In genomic region chr14:50832935-50833607, GRCh38 we compare ENCODE assay signal across 29 cellular contexts. TPM values are rescaled to one million over a fixed set of nuclear protein-coding genes. Genes with fewer than 3 reads are reported as not detected.
DNase-seq lines count a peak whose midpoint lies in the region; ATAC-seq and TF ChIP-seq lines count a peak whose summit lies in the region.
"Had no signal": no experiment of that assay in that cellular context is flagged by ENCODE, and none has a peak within 500 bp of the region (broad histone marks: within the 10 kb centered on the region; RNA-seq: fewer than 3 reads in every experiment).

No MANE protein-coding gene starts in this region.

- no peak overlapping the region for H3K27ac Mint-ChIP-seq in activated T-helper 17 cell treated with anti-CD3 and anti-CD28 coated beads, Interleukin-2, amount 50 U/mL, for 72 hours
- no peak overlapping the region for H3K27ac Mint-ChIP-seq in type B pancreatic cell
- no peak overlapping the region for H3K27ac Mint-ChIP-seq in progenitor cell of endocrine pancreas
- H3K27ac Mint-ChIP-seq: activated CD4-positive, alpha-beta T cell treated with anti-CD3 and anti-CD28 coated beads for 36 hours; activated naive CD4-positive, alpha-beta T cell treated with anti-CD3 and anti-CD28 coated beads for 36 hours; activated T-cell treated with anti-CD3 and anti-CD28 coated beads, Interleukin-2, amount 50 U/mL, for 24 hours had no signal

- H3K9me3 Mint-ChIP-seq in activated T-helper 17 cell treated with anti-CD3 and anti-CD28 coated beads, Interleukin-2, amount 50 U/mL, for 72 hours: no peaks in the 10 kb centered on the region
- no peaks in the 10 kb centered on the region for H3K9me3 Mint-ChIP-seq in type B pancreatic cell
- no peaks in the 10 kb centered on the region for H3K9me3 Mint-ChIP-seq in progenitor cell of endocrine pancreas (ENCODE audit: low read depth)
- H3K9me3 Mint-ChIP-seq: activated naive CD4-positive, alpha-beta T cell treated with anti-CD3 and anti-CD28 coated beads for 36 hours; activated T-cell treated with anti-CD3 and anti-CD28 coated beads, Interleukin-2, amount 50 U/mL, for 24 hours; T-helper 1 cell treated with Interleukin-12 subunit alpha and Interleukin-12 subunit beta and Interleukin-4 antibody, amounts not matched to agents 30 μg/mL and 1 μg/mL, for 36 hours had no signal

- peaks cover 23% of the 10 kb centered on the region for H3K4me1 Mint-ChIP-seq in activated T-helper 17 cell treated with anti-CD3 and anti-CD28 coated beads, Interleukin-2, amount 50 U/mL, for 72 hours
- H3K4me1 Mint-ChIP-seq in type B pancreatic cell (ENCODE audit: unreplicated experiment) (peaks cover 33% of the 10 kb centered on the region), progenitor cell of endocrine pancreas (ENCODE audit: low read depth) (peaks cover 24% of the 10 kb centered on the region)

- no peak for ATAC-seq in activated T-helper 17 cell treated with anti-CD3 and anti-CD28 coated beads, Interleukin-2, amount 50 U/mL, for 72 hours (replicated peaks)
- ATAC-seq: activated CD4-positive, alpha-beta T cell treated with anti-CD3 and anti-CD28 coated beads for 36 hours; left cardiac atrium; right cardiac atrium; stimulated activated naive CD8-positive, alpha-beta T cell treated with anti-CD3 and anti-CD28 coated beads, Interleukin-15, Interleukin-2, amounts not matched to agents 100 U/mL and 50 U/mL, for 24 hours had no signal

- peak overlapping the region; percentile 89 for H3K4me3 Mint-ChIP-seq in activated T-helper 17 cell treated with anti-CD3 and anti-CD28 coated beads, Interleukin-2, amount 50 U/mL, for 72 hours
- H3K4me3 Mint-ChIP-seq in type B pancreatic cell (peak overlapping the region; percentile 54), progenitor cell of endocrine pancreas (ENCODE audit: low read depth) (no peak overlapping the region)
- H3K4me3 Mint-ChIP-seq: activated CD4-positive, alpha-beta T cell treated with anti-CD3 and anti-CD28 coated beads for 36 hours; activated naive CD4-positive, alpha-beta T cell treated with anti-CD3 and anti-CD28 coated beads for 36 hours; activated T-cell treated with anti-CD3 and anti-CD28 coated beads, Interleukin-2, amount 50 U/mL, for 24 hours had no signal

- DNase-seq in DMS53 (lab: John Stamatoyannopoulos, UW) (peak; percentile 5), DMS53 treated with DMSO at 0.1 percent for 48 hours (lab: John Stamatoyannopoulos, UW; ENCODE audit: unreplicated experiment) (no peak), midbrain (lab: John Stamatoyannopoulos, UW) (peak; percentile 10), type B pancreatic cell (ENCODE audit: extremely low spot score, unreplicated experiment) (no peak), progenitor cell of endocrine pancreas (ENCODE audit: low spot score, unreplicated experiment) (no peak), NCI-H1048 (lab: John Stamatoyannopoulos, UW) (no peak)
- no peak for DNase-seq in activated T-cell treated with anti-CD3 and anti-CD28 coated beads, Interleukin-2, amount 50 U/mL, for 48 hours
- DNase-seq: activated CD4-positive, alpha-beta T cell treated with anti-CD3 and anti-CD28 coated beads for 36 hours; activated naive CD4-positive, alpha-beta T cell treated with anti-CD3 and anti-CD28 coated beads for 36 hours; activated T-cell treated with anti-CD3 and anti-CD28 coated beads, Interleukin-2, amount 50 U/mL, for 24 hours; COR-L47; DND-41; left cardiac atrium; mammary epithelial cell; NCI-H1694; NCI-H2171 treated with DMSO at 0.1 percent for 48 hours; NCI-H524; right cardiac atrium; stimulated activated CD4-positive, alpha-beta T cell treated with anti-CD3 and anti-CD28 coated beads, Interleukin-12 subunit alpha, Interleukin-12 subunit beta, amount 100 ng/mL, for 4 hours; stimulated activated CD4-positive, alpha-beta T cell treated with anti-CD3 and anti-CD28 coated beads, Interleukin-4, amount 100 ng/mL, for 4 hours; stimulated activated naive CD8-positive, alpha-beta T cell treated with anti-CD3 and anti-CD28 coated beads, Interleukin-15, Interleukin-2, amounts not matched to agents 100 U/mL and 50 U/mL, for 24 hours; thyroid gland had no signal

- no peaks in the 10 kb centered on the region for H3K27me3 Mint-ChIP-seq in activated T-helper 17 cell treated with anti-CD3 and anti-CD28 coated beads, Interleukin-2, amount 50 U/mL, for 72 hours
- H3K27me3 Mint-ChIP-seq in type B pancreatic cell (peaks cover 42% of the 10 kb centered on the region), progenitor cell of endocrine pancreas (peaks cover 84% of the 10 kb centered on the region)
- H3K27me3 Mint-ChIP-seq: activated T-cell treated with anti-CD3 and anti-CD28 coated beads, Interleukin-2, amount 50 U/mL, for 24 hours had no signal

- no peaks in the 10 kb centered on the region for H3K36me3 Mint-ChIP-seq in activated T-helper 17 cell treated with anti-CD3 and anti-CD28 coated beads, Interleukin-2, amount 50 U/mL, for 72 hours (ENCODE audit: low read depth)
- H3K36me3 Mint-ChIP-seq in type B pancreatic cell (no peaks in the 10 kb centered on the region), progenitor cell of endocrine pancreas (ENCODE audit: insufficient read depth) (no peaks in the 10 kb centered on the region)

- no peak for TF ChIP-seq CTCF in type B pancreatic cell (conservative IDR thresholded peaks at IDR 0.05)
- no peak for TF ChIP-seq CTCF in progenitor cell of endocrine pancreas (IDR thresholded peaks at IDR 0.05; ENCODE audit: unreplicated experiment)

RNA-seq across cellular contexts. Expression of gene NIN, which starts 2.1 kb away (rescaled TPM):
- total RNA-seq in activated T-helper 17 cell treated with anti-CD3 and anti-CD28 coated beads, Interleukin-2, amount 50 U/mL, for 72 hours: 10 to 100 TPM; 25.9 to 42.2 TPM
- total RNA-seq in type B pancreatic cell (ENCODE audit: low replicate concordance): 30.1 and 40.5 TPM in 2 replicates
- 21.0 and 22.2 TPM in 2 replicates for total RNA-seq in progenitor cell of endocrine pancreas

RNA-seq across cellular contexts. Expression of gene ABHD12B, which starts 38.8 kb away (rescaled TPM):
- not detected for total RNA-seq in activated T-helper 17 cell treated with anti-CD3 and anti-CD28 coated beads, Interleukin-2, amount 50 U/mL, for 72 hours
- 0.17 and 0.55 TPM in 2 replicates for total RNA-seq in type B pancreatic cell (ENCODE audit: low replicate concordance)
- total RNA-seq in progenitor cell of endocrine pancreas: not detected in 2 replicates
- total RNA-seq: activated CD4-positive, alpha-beta T cell treated with anti-CD3 and anti-CD28 coated beads for 36 hours; activated CD8-positive, alpha-beta memory T cell treated with anti-CD3 and anti-CD28 coated beads for 36 hours; activated naive CD4-positive, alpha-beta T cell treated with anti-CD3 and anti-CD28 coated beads for 36 hours; cardiac septum; HT-29; mammary epithelial cell; osteocyte; right cardiac atrium; SJSA1 had no signal

Comparison
In these comparisons a context has a peak if more than half of its experiments do, and no peak if none do; other contexts are left out.
1. DNase-seq: peak in DMS53 (single experiment) and midbrain (single experiment); none in DMS53 treated with DMSO at 0.1 percent for 48 hours (single experiment), type B pancreatic cell (single experiment), progenitor cell of endocrine pancreas (single experiment), activated T-cell treated with anti-CD3 and anti-CD28 coated beads, Interleukin-2, amount 50 U/mL, for 48 hours (0 of 2) and NCI-H1048 (single experiment).